8 cellular contexts compared by ENCODE assay signal in genomic region chr15:39127925-39128617, GRCh38.
DNase-seq lines count a peak whose midpoint lies in the region; ATAC-seq and TF ChIP-seq lines count a peak whose summit lies in the region.

No MANE protein-coding gene starts in this region.

- H3K36me3 ChIP-seq in HUES64 (ENCODE audit: insufficient read depth, low read length) (no peaks in the 10 kb centered on the region), adipocyte (ENCODE audit: control insufficient read depth, insufficient read depth, low read length, severe bottlenecking) (no peaks in the 10 kb centered on the region), tibial nerve (no peaks in the 10 kb centered on the region)

- intact Hi-C loops in posterior vena cava (cut with DNase I): no loop called here

- DNase-seq in AG08395 (ENCODE audit: low spot score) (peak; percentile 72), adipocyte (ENCODE audit: low read depth) (peak; percentile 83), kidney tubule cell (ENCODE audit: low spot score) (peak; percentile 98), posterior vena cava (ENCODE audit: low spot score) (no peak), tibial nerve (ENCODE audit: low spot score in 2 of 2) (no peak), NCI-H1694 treated with DMSO at 0.1 percent for 48 hours (lab: John Stamatoyannopoulos, UW) (no peak)

- no peak for TF ChIP-seq CTCF in tibial nerve (IDR thresholded peaks at IDR 0.05)

- H3K4me1 ChIP-seq in HUES64 (ENCODE audit: insufficient read depth, low read length) (peaks cover 25% of the 10 kb centered on the region), adipocyte (ENCODE audit: control insufficient read depth, insufficient read depth, low read length) (peaks cover 79% of the 10 kb centered on the region), tibial nerve (peaks cover 0 to 51% (median 12%) of the 10 kb centered on the region in 4 donors)

- no peak for ATAC-seq in GM21390 (IDR thresholded peaks at IDR 0.05; ENCODE audit: unreplicated experiment)

- 78% methylated on average over 2 of the region's 2 CpGs for whole genome bisulfite sequencing in HUES64
- WGBS in tibial nerve, 2 donors: 59 to 63% methylated on average over 2 of the region's 2 CpGs

- TF ChIP-seq EP300 in tibial nerve (IDR thresholded peaks at IDR 0.05): no peak

- H3K27me3 ChIP-seq in HUES64 (ENCODE audit: insufficient read depth, low read length) (no peaks in the 10 kb centered on the region), adipocyte (replicated peaks; ENCODE audit: control insufficient read depth, insufficient read depth, low read length) (no peaks in the 10 kb centered on the region), tibial nerve (no peaks in the 10 kb centered on the region)

- no peak overlapping the region for H3K4me3 ChIP-seq in HUES64 (ENCODE audit: low read length)
- H3K4me3 ChIP-seq in adipocyte (ENCODE audit: low read length): no peak overlapping the region
- no peak overlapping the region for H3K4me3 ChIP-seq in tibial nerve

- H3K9ac ChIP-seq in HUES64 (ENCODE audit: low read depth, low read length) (0 out of 2 replicates have a peak overlapping the region, but pooled peaks have one; percentile 15), adipocyte (ENCODE audit: low read length) (peak overlapping the region; percentile 84)

- H3K9me3 ChIP-seq in HUES64 (ENCODE audit: insufficient read depth, low read depth, low read length) (no peaks in the 10 kb centered on the region), adipocyte (ENCODE audit: control insufficient read depth, low read length) (no peaks in the 10 kb centered on the region), tibial nerve (no peaks in the 10 kb centered on the region)

- no peak for TF ChIP-seq POLR2A in tibial nerve (IDR thresholded peaks at IDR 0.05)

- H3K27ac ChIP-seq in HUES64 (ENCODE audit: low read depth, low read length): peak overlapping the region; percentile 74
- peak overlapping the region in 2 of 4 donors; percentile 71 to 72 for H3K27ac ChIP-seq in tibial nerve

Comparison
In these comparisons a context has a peak if more than half of its experiments do, and no peak if none do; other contexts are left out.
1. DNase-seq: peak in AG08395 (single experiment), adipocyte (single experiment) and kidney tubule cell (single experiment); none in posterior vena cava (single experiment), tibial nerve (0 of 2) and NCI-H1694 treated with DMSO at 0.1 percent for 48 hours (single experiment).